In the genomic region with DNA sequence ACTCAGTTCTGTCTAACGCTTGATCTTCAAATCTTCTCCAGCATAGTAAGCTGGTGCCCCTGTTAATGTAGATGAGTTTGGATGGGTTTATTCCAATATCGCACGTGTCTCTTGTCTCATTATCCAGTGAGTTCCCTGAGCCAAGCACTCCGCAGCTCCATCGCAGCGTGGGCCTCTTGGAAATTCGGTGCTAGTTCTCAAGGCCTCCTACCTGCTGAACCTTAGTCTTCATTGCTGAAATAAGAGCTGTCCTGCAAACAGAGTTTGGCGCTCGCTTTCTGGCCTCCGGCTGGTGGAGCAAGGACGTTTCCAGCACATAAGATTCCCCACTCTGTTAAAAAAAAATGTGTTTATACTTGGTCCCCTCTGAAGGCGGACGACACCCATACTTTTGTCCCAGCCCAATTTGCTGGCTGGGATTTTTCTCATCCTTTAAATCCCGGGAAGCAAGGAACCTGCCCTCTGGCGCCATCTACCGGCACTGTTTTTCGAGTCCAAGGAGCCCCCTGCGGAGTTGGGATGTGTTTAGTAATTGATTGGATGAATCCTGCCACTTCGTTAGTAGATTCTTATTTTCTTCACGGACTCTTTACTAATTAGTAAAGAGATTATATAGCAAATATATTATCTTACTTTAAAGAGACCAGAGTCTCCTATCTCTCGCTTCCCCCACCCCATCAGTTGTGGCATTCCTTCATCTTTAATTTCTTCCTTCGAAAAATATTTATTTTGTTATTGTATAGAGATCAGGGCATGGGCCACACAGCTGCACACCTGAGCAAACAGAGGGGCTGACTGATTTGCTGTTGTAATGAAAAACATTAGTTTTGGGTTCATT, we compare ENCODE assay signal across 1 cellular context.
TF ChIP-seq lines count a peak whose summit lies in the region.

No MANE protein-coding gene starts in this region.

TF ChIP-seq in HEK293T, 16 proteins besides CTCF, POLR2A, EP300 and RAD21 (continued from another document):
- TF ChIP-seq ZNF384 (IDR thresholded peaks at IDR 0.05) (no peak), SUZ12 (IDR thresholded peaks at IDR 0.05) (no peak), SP1 (IDR thresholded peaks at IDR 0.05) (no peak), HDGF (IDR thresholded peaks at IDR 0.05; ENCODE audit: borderline replicate concordance) (no peak), CTBP1 (IDR thresholded peaks at IDR 0.05; ENCODE audit: borderline replicate concordance) (no peak)
- TF ChIP-seq, protein P1, sequence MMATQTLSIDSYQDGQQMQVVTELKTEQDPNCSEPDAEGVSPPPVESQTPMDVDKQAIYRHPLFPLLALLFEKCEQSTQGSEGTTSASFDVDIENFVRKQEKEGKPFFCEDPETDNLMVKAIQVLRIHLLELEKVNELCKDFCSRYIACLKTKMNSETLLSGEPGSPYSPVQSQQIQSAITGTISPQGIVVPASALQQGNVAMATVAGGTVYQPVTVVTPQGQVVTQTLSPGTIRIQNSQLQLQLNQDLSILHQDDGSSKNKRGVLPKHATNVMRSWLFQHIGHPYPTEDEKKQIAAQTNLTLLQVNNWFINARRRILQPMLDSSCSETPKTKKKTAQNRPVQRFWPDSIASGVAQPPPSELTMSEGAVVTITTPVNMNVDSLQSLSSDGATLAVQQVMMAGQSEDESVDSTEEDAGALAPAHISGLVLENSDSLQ (IDR thresholded peaks at IDR 0.05), result no peak
